ENCODE assay signal across 1 cellular context in genomic region chr11:1869427-1870325, GRCh38.
TF ChIP-seq lines count a peak whose summit lies in the region.

No MANE protein-coding gene starts in this region.

TF ChIP-seq in H1, 55 proteins besides CTCF, POLR2A, EP300 and RAD21:
- TF ChIP-seq BRCA1 (IDR thresholded peaks at IDR 0.05; ENCODE audit: low read depth, low read length): no peak
TF ChIP-seq in H1: peak in this region for 0.
